Comparison of ENCODE assay signal across 1 cellular context in the genomic region with DNA sequence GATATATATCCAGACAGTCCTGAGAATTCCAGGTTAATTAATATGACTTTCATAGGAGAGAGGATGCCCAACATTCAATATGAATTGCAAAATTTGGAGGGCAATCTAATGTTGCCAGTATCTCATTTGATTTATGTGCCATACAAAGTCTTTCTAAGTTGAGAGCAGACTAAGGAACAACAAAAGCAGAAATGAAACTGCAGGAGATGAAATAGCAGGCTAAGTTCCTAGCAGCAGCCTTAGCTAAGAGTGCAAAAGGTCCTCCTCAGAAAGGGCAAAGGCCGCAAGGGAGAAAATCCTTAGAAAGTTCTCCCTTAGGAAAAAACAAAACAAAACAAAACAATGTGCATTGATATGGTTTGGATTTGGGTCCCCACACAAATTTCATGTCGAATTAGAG.
TF ChIP-seq lines count a peak whose summit lies in the region.

No MANE protein-coding gene starts in this region.

TF ChIP-seq in GM23338, 12 proteins besides CTCF, POLR2A, EP300 and RAD21 (continued from another document):
- TF ChIP-seq, protein P1, sequence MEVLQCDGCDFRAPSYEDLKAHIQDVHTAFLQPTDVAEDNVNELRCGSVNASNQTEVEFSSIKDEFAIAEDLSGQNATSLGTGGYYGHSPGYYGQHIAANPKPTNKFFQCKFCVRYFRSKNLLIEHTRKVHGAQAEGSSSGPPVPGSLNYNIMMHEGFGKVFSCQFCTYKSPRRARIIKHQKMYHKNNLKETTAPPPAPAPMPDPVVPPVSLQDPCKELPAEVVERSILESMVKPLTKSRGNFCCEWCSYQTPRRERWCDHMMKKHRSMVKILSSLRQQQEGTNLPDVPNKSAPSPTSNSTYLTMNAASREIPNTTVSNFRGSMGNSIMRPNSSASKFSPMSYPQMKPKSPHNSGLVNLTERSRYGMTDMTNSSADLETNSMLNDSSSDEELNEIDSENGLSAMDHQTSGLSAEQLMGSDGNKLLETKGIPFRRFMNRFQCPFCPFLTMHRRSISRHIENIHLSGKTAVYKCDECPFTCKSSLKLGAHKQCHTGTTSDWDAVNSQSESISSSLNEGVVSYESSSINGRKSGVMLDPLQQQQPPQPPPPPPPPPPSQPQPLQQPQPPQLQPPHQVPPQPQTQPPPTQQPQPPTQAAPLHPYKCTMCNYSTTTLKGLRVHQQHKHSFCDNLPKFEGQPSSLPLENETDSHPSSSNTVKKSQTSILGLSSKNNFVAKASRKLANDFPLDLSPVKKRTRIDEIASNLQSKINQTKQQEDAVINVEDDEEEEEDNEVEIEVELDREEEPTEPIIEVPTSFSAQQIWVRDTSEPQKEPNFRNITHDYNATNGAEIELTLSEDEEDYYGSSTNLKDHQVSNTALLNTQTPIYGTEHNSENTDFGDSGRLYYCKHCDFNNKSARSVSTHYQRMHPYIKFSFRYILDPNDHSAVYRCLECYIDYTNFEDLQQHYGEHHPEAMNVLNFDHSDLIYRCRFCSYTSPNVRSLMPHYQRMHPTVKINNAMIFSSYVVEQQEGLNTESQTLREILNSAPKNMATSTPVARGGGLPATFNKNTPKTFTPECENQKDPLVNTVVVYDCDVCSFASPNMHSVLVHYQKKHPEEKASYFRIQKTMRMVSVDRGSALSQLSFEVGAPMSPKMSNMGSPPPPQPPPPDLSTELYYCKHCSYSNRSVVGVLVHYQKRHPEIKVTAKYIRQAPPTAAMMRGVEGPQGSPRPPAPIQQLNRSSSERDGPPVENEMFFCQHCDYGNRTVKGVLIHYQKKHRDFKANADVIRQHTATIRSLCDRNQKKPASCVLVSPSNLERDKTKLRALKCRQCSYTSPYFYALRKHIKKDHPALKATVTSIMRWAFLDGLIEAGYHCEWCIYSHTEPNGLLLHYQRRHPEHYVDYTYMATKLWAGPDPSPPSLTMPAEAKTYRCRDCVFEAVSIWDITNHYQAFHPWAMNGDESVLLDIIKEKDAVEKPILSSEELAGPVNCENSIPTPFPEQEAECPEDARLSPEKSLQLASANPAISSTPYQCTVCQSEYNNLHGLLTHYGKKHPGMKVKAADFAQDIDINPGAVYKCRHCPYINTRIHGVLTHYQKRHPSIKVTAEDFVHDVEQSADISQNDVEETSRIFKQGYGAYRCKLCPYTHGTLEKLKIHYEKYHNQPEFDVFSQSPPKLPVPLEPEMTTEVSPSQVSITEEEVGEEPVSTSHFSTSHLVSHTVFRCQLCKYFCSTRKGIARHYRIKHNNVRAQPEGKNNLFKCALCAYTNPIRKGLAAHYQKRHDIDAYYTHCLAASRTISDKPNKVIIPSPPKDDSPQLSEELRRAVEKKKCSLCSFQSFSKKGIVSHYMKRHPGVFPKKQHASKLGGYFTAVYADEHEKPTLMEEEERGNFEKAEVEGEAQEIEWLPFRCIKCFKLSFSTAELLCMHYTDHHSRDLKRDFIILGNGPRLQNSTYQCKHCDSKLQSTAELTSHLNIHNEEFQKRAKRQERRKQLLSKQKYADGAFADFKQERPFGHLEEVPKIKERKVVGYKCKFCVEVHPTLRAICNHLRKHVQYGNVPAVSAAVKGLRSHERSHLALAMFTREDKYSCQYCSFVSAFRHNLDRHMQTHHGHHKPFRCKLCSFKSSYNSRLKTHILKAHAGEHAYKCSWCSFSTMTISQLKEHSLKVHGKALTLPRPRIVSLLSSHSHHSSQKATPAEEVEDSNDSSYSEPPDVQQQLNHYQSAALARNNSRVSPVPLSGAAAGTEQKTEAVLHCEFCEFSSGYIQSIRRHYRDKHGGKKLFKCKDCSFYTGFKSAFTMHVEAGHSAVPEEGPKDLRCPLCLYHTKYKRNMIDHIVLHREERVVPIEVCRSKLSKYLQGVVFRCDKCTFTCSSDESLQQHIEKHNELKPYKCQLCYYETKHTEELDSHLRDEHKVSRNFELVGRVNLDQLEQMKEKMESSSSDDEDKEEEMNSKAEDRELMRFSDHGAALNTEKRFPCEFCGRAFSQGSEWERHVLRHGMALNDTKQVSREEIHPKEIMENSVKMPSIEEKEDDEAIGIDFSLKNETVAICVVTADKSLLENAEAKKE (CRISPR knock-in tag; IDR thresholded peaks at IDR 0.05), result no peak
- TF ChIP-seq POLR2AphosphoS5 (IDR thresholded peaks at IDR 0.05; ENCODE audit: low read depth) (no peak), EZH2phosphoT487 (IDR thresholded peaks at IDR 0.05; ENCODE audit: unreplicated experiment) (no peak), EZH2 (IDR thresholded peaks at IDR 0.05; ENCODE audit: low read depth, unreplicated experiment) (no peak)
- TF ChIP-seq, protein P2, sequence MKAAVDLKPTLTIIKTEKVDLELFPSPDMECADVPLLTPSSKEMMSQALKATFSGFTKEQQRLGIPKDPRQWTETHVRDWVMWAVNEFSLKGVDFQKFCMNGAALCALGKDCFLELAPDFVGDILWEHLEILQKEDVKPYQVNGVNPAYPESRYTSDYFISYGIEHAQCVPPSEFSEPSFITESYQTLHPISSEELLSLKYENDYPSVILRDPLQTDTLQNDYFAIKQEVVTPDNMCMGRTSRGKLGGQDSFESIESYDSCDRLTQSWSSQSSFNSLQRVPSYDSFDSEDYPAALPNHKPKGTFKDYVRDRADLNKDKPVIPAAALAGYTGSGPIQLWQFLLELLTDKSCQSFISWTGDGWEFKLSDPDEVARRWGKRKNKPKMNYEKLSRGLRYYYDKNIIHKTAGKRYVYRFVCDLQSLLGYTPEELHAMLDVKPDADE (IDR thresholded peaks at IDR 0.05), result no peak
